Comparison of ENCODE assay signal across 1 cellular context in the genomic region with DNA sequence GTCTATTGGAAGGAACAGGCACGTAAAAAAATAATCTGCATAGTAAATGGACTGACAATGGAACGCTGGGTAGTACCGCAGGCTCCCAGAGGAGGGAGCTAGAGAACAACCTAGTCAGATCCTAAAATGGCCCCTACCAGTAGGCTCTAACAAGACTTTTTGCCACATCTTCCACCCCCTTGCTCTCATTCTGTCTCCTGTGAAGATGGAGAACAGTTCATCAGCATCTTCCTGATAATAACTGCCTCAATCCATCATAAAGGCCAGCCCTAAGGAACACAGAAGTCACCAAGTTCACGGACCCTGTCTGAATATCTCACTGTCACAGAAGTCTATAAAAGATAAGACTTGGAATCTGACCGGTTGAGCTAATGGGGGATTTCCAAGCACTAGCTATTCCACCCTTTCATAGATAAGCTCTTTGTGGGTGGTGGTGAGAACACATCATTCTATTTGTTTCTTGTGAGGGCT.
TF ChIP-seq lines count a peak whose summit lies in the region.

No MANE protein-coding gene starts in this region.

TF ChIP-seq in GM23338, 12 proteins besides CTCF, POLR2A, EP300 and RAD21 (continued from another document):
- TF ChIP-seq, protein P1, sequence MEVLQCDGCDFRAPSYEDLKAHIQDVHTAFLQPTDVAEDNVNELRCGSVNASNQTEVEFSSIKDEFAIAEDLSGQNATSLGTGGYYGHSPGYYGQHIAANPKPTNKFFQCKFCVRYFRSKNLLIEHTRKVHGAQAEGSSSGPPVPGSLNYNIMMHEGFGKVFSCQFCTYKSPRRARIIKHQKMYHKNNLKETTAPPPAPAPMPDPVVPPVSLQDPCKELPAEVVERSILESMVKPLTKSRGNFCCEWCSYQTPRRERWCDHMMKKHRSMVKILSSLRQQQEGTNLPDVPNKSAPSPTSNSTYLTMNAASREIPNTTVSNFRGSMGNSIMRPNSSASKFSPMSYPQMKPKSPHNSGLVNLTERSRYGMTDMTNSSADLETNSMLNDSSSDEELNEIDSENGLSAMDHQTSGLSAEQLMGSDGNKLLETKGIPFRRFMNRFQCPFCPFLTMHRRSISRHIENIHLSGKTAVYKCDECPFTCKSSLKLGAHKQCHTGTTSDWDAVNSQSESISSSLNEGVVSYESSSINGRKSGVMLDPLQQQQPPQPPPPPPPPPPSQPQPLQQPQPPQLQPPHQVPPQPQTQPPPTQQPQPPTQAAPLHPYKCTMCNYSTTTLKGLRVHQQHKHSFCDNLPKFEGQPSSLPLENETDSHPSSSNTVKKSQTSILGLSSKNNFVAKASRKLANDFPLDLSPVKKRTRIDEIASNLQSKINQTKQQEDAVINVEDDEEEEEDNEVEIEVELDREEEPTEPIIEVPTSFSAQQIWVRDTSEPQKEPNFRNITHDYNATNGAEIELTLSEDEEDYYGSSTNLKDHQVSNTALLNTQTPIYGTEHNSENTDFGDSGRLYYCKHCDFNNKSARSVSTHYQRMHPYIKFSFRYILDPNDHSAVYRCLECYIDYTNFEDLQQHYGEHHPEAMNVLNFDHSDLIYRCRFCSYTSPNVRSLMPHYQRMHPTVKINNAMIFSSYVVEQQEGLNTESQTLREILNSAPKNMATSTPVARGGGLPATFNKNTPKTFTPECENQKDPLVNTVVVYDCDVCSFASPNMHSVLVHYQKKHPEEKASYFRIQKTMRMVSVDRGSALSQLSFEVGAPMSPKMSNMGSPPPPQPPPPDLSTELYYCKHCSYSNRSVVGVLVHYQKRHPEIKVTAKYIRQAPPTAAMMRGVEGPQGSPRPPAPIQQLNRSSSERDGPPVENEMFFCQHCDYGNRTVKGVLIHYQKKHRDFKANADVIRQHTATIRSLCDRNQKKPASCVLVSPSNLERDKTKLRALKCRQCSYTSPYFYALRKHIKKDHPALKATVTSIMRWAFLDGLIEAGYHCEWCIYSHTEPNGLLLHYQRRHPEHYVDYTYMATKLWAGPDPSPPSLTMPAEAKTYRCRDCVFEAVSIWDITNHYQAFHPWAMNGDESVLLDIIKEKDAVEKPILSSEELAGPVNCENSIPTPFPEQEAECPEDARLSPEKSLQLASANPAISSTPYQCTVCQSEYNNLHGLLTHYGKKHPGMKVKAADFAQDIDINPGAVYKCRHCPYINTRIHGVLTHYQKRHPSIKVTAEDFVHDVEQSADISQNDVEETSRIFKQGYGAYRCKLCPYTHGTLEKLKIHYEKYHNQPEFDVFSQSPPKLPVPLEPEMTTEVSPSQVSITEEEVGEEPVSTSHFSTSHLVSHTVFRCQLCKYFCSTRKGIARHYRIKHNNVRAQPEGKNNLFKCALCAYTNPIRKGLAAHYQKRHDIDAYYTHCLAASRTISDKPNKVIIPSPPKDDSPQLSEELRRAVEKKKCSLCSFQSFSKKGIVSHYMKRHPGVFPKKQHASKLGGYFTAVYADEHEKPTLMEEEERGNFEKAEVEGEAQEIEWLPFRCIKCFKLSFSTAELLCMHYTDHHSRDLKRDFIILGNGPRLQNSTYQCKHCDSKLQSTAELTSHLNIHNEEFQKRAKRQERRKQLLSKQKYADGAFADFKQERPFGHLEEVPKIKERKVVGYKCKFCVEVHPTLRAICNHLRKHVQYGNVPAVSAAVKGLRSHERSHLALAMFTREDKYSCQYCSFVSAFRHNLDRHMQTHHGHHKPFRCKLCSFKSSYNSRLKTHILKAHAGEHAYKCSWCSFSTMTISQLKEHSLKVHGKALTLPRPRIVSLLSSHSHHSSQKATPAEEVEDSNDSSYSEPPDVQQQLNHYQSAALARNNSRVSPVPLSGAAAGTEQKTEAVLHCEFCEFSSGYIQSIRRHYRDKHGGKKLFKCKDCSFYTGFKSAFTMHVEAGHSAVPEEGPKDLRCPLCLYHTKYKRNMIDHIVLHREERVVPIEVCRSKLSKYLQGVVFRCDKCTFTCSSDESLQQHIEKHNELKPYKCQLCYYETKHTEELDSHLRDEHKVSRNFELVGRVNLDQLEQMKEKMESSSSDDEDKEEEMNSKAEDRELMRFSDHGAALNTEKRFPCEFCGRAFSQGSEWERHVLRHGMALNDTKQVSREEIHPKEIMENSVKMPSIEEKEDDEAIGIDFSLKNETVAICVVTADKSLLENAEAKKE (CRISPR knock-in tag; IDR thresholded peaks at IDR 0.05) = no peak
